11 cellular contexts compared by ENCODE assay signal in the genomic region with DNA sequence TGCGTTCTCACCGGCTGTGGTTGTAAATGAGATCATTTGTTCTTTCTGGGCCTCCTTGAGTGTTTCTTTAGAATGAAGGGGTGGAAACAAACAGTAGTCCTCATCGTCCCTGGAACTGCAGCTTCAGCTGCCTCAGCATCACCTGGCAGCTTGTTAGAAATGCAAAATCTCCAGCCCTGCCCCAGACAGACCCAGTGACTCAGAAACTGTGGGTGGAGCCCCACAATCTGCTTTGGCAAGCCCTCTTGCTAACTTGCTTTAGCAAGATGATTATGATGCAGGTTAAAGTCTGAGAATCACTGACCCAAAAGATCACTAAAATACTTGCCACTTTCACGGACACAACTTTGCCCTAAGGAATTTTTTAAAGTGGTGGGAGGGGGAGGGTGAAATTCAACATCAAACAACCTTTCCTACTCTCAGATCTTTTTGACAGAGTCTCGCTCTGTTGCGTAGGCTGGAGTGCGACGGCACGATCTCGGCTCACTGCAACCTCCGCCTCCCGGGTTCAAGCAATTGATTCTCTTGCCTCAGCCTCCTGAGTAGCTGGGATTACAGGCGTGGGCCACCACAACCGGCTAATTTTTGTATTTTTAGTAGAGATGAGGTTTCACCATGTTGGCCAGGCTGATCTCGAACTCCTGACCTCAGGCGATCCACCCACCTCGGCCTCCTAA.
DNase-seq lines count a peak whose midpoint lies in the region; ATAC-seq and TF ChIP-seq lines count a peak whose summit lies in the region.
"Had no signal": no experiment of that assay in that cellular context is flagged by ENCODE, and none has a peak within 500 bp of the region (broad histone marks: within the 10 kb centered on the region; RNA-seq: fewer than 3 reads in every experiment).

No MANE protein-coding gene starts in this region.

- no peaks in the 10 kb centered on the region for H3K36me3 ChIP-seq in left lung
- no peaks in the 10 kb centered on the region for H3K36me3 ChIP-seq in thyroid gland
- H3K36me3 ChIP-seq in sigmoid colon: no peaks in the 10 kb centered on the region

- H3K4me3 Mint-ChIP-seq in activated naive CD4-positive, alpha-beta T cell treated with anti-CD3 and anti-CD28 coated beads, Interleukin-2, amount 10 ng/mL, durations not matched to agents 7 days and 5 days: no peak overlapping the region
- H3K4me3 Mint-ChIP-seq: T-helper 1 cell treated with Interleukin-12 subunit alpha and Interleukin-12 subunit beta and Interleukin-4 antibody, amounts not matched to agents 30 μg/mL and 1 μg/mL, for 36 hours had no signal

- CTCF ChIA-PET in activated naive CD4-positive, alpha-beta T cell treated with anti-CD3 and anti-CD28 coated beads, Interleukin-2, amount 10 ng/mL, durations not matched to agents 7 days and 5 days (lab: Charles Lee): no interaction called here

- DNase-seq in activated naive CD4-positive, alpha-beta T cell treated with anti-CD3 and anti-CD28 coated beads, Interleukin-2, amount 10 ng/mL, durations not matched to agents 7 days and 5 days: no peak
- no peak for DNase-seq in activated naive CD4-positive, alpha-beta T cell treated with anti-CD3 and anti-CD28 coated beads, Interleukin-2, amount 50 U/mL, for 16 hours
- no peak for DNase-seq in left lung
- peak; percentile 49 to 75 for DNase-seq in thyroid gland
- no peak for DNase-seq in sigmoid colon
- DNase-seq in midbrain (lab: John Stamatoyannopoulos, UW): no peak
- DNase-seq: Kasumi-1; stimulated activated CD8-positive, alpha-beta memory T cell treated with anti-CD3 and anti-CD28 coated beads, Interleukin-4, amount 100 ng/mL, for 48 hours had no signal

- TF ChIP-seq POLR2A in thyroid gland (IDR thresholded peaks at IDR 0.05) (no peak), sigmoid colon (IDR thresholded peaks at IDR 0.05) (no peak)

- H3K9me3 Mint-ChIP-seq in activated naive CD4-positive, alpha-beta T cell treated with anti-CD3 and anti-CD28 coated beads, Interleukin-2, amount 10 ng/mL, durations not matched to agents 7 days and 5 days: no peaks in the 10 kb centered on the region
- H3K9me3 Mint-ChIP-seq: T-helper 1 cell treated with Interleukin-12 subunit alpha and Interleukin-12 subunit beta and Interleukin-4 antibody, amounts not matched to agents 30 μg/mL and 1 μg/mL, for 36 hours had no signal

- H3K4me1 ChIP-seq in left lung (no peaks in the 10 kb centered on the region), thyroid gland (peaks cover 0 to 3% of the 10 kb centered on the region in 2 donors), sigmoid colon (peaks cover 0 to 8% (median 6%) of the 10 kb centered on the region in 4 donors)

- H3K27ac Mint-ChIP-seq in activated naive CD4-positive, alpha-beta T cell treated with anti-CD3 and anti-CD28 coated beads, Interleukin-2, amount 10 ng/mL, durations not matched to agents 7 days and 5 days: peak overlapping the region; percentile 24
- H3K27ac Mint-ChIP-seq: T-helper 1 cell treated with Interleukin-12 subunit alpha and Interleukin-12 subunit beta and Interleukin-4 antibody, amounts not matched to agents 30 μg/mL and 1 μg/mL, for 36 hours had no signal

- intact Hi-C loops in left lung (cut with DNase I) (no loop called here), thyroid gland (cut with DNase I) (no loop called here), sigmoid colon (cut with DNase I) (no loop called here)

- peak; percentile 85 for ATAC-seq in esophagus mucosa
- peak; percentile 81 for ATAC-seq in left lung
- ATAC-seq in HG03432 (IDR thresholded peaks at IDR 0.05; ENCODE audit: unreplicated experiment): no peak

- H3K4me3 ChIP-seq in left lung: no peak overlapping the region
- no peak overlapping the region for H3K4me3 ChIP-seq in thyroid gland (replicated peaks in 1 of 3)
- H3K4me3 ChIP-seq in sigmoid colon: no peak overlapping the region

- peaks cover 0 to 34% of the 10 kb centered on the region in 2 donors for H3K27me3 ChIP-seq in left lung
- no peaks in the 10 kb centered on the region for H3K27me3 ChIP-seq in thyroid gland
- no peaks in the 10 kb centered on the region for H3K27me3 ChIP-seq in sigmoid colon

- WGBS in thyroid gland, 2 donors: 46 to 52% methylated on average over 17 of the region's 17 CpGs
- WGBS in sigmoid colon, 2 donors: 48 to 50% methylated on average over 17 of the region's 17 CpGs

- no peaks in the 10 kb centered on the region for H3K4me1 Mint-ChIP-seq in activated naive CD4-positive, alpha-beta T cell treated with anti-CD3 and anti-CD28 coated beads, Interleukin-2, amount 10 ng/mL, durations not matched to agents 7 days and 5 days

- no peak for TF ChIP-seq CTCF in left lung (IDR thresholded peaks at IDR 0.05)
- TF ChIP-seq CTCF in thyroid gland (IDR thresholded peaks at IDR 0.05): no peak
- no peak for TF ChIP-seq CTCF in sigmoid colon (IDR thresholded peaks at IDR 0.05)

- no peaks in the 10 kb centered on the region for H3K9me3 ChIP-seq in left lung
- no peaks in the 10 kb centered on the region for H3K9me3 ChIP-seq in thyroid gland
- no peaks in the 10 kb centered on the region for H3K9me3 ChIP-seq in sigmoid colon

- peaks cover 5% of the 10 kb centered on the region for H3K27me3 Mint-ChIP-seq in activated naive CD4-positive, alpha-beta T cell treated with anti-CD3 and anti-CD28 coated beads, Interleukin-2, amount 10 ng/mL, durations not matched to agents 7 days and 5 days

- no peak for TF ChIP-seq EP300 in sigmoid colon (IDR thresholded peaks at IDR 0.05)

- no peaks in the 10 kb centered on the region for H3K36me3 Mint-ChIP-seq in activated naive CD4-positive, alpha-beta T cell treated with anti-CD3 and anti-CD28 coated beads, Interleukin-2, amount 10 ng/mL, durations not matched to agents 7 days and 5 days

- H3K27ac ChIP-seq in left lung: no peak overlapping the region
- H3K27ac ChIP-seq in thyroid gland: no peak overlapping the region
- no peak overlapping the region for H3K27ac ChIP-seq in sigmoid colon

Comparison
In these comparisons a context has a peak if more than half of its experiments do, and no peak if none do; other contexts are left out.
1. DNase-seq: peak in thyroid gland (2 of 2); none in activated naive CD4-positive, alpha-beta T cell treated with anti-CD3 and anti-CD28 coated beads, Interleukin-2, amount 10 ng/mL, durations not matched to agents 7 days and 5 days (single experiment), activated naive CD4-positive, alpha-beta T cell treated with anti-CD3 and anti-CD28 coated beads, Interleukin-2, amount 50 U/mL, for 16 hours (single experiment), left lung (0 of 2), sigmoid colon (single experiment) and midbrain (single experiment).